Comparison of ENCODE assay signal across 11 cellular contexts in the genomic region with DNA sequence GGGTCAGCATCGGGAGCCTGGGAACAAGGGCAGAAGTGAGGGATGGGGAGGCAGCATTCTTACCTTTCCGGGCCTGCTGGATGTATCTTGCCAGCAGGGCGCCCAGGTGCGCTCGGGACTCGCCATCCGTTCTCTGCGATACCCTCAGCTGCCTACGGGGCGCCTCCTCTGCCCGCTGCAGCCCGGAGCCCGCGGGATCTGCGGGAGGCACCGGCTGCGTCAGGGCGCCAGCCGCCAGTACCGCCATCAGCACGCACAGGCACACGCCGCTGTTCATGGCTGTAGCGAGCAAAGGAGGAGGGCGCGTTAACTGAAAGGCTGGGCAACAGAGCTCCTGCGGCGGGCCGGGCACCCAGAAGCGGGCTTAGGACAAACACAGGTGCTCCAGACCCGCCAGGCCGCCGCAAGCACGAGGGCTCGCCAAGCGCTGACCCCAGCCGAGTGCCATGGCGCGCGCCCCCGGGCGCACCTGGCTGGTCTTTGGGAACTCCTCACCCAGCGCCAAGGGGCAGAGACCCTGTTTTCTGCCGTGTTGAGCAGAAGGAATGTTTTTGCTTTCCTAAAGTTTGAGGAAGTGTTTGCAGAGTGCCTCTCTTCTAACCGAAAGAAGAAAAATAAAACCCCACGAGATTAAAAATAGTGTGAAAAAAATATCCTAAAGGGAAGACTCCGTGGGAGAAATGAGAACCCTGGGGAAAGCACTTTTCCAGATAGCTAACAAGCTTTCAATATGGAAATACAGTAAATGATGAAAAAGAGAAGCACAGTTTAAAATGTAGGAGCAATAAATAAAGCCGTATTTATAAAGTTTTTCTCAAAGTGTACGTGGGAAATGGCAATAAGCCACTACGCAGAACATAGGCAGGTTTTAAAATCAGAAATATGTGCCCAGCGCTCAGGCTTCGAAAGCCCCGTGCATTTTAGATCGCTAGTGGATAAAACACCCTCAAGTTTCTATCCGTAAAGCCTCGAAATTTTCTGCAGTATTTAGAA. TPM values are rescaled to one million over a fixed set of nuclear protein-coding genes. Genes with fewer than 3 reads are reported as not detected.
A peak's percentile ranks its signal among the peaks of the same experiment; 100 is the strongest.
DNase-seq lines count a peak whose midpoint lies in the region; ATAC-seq and TF ChIP-seq lines count a peak whose summit lies in the region.
"Had no signal": no experiment of that assay in that cellular context is flagged by ENCODE, and none has a peak within 500 bp of the region (broad histone marks: within the 10 kb centered on the region; RNA-seq: fewer than 3 reads in every experiment).

No MANE protein-coding gene starts in this region.

- no TSS peak for BruUV-seq in MCF 10A (replicated peaks; lab: Mats Ljungman, UMichigan)

- H3K4me1 Mint-ChIP-seq in MCF 10A (ENCODE audit: insufficient read depth, unreplicated experiment): no peaks in the 10 kb centered on the region

- H3K27me3 ChIP-seq in breast epithelium (peaks cover 7 to 36% of the 10 kb centered on the region in 2 donors), stomach (peaks cover 25 to 96% (median 41%) of the 10 kb centered on the region in 3 donors)

- H3K4me3 Mint-ChIP-seq in MCF 10A (ENCODE audit: unreplicated experiment): no peak overlapping the region

- intact Hi-C loops in breast epithelium (cut with DNase I; ENCODE audit: low total_unique reads): no loop called here
- intact Hi-C loops in MCF 10A (cut with micrococcal nuclease): no loop called here
- intact Hi-C loops in stomach (cut with DNase I; ENCODE audit: low total_unique reads): no loop called here

- H3K36me3 Mint-ChIP-seq in MCF 10A (ENCODE audit: insufficient read depth, unreplicated experiment): no peaks in the 10 kb centered on the region
- H3K36me3 Mint-ChIP-seq: CD8-positive, alpha-beta memory T cell had no signal

- 10 to 20% (median 12%) methylated on average over 35 to 56 of the region's 56 CpGs for whole genome bisulfite sequencing in stomach, 5 donors

- CTCF ChIA-PET in MCF 10A (lab: Yijun Ruan, JAX): interaction anchor here (0.6 to 1.8 kb wide), 2 partner anchors 180 to 234 kb away, joined by 3 to 8 read pairs; no protein-coding TSS in a partner anchor

- DNase-seq in breast epithelium (ENCODE audit: low spot score in 2 of 2): no peak
- no peak for DNase-seq in MCF 10A (ENCODE audit: unreplicated experiment)
- peak; percentile 38 for DNase-seq in activated T-cell treated with anti-CD3 and anti-CD28 coated beads, Interleukin-2, amount 50 U/mL, for 1 hour
- peak; percentile 68 for DNase-seq in iPS-NIHi11 (ENCODE audit: low spot score)
- no peak for DNase-seq in stomach
- DNase-seq: amniotic stem cell had no signal

- no peak overlapping the region for H3K27ac Mint-ChIP-seq in MCF 10A (ENCODE audit: low read depth, unreplicated experiment)
- H3K27ac Mint-ChIP-seq: CD8-positive, alpha-beta memory T cell had no signal

- TF ChIP-seq POLR2A in breast epithelium (IDR thresholded peaks at IDR 0.05): no peak
- no peak for TF ChIP-seq POLR2A in stomach (IDR thresholded peaks at IDR 0.05)

- H3K27ac ChIP-seq in breast epithelium (no peak overlapping the region), stomach (no peak overlapping the region)

- H3K4me1 ChIP-seq in breast epithelium: no peaks in the 10 kb centered on the region
- H3K4me1 ChIP-seq in stomach: peaks cover 5 to 30% (median 21%) of the 10 kb centered on the region in 4 donors

- H3K4me3 ChIP-seq in breast epithelium: peak overlapping the region; percentile 5 to 44 (median 18)
- peak overlapping the region; percentile 14 to 38 (median 30) for H3K4me3 ChIP-seq in stomach

- TF ChIP-seq EP300 in stomach (IDR thresholded peaks at IDR 0.05): no peak

- ATAC-seq in GM21526 (IDR thresholded peaks at IDR 0.05; ENCODE audit: low FRiP score, unreplicated experiment) (no peak), HG02678 (IDR thresholded peaks at IDR 0.05; ENCODE audit: unreplicated experiment) (no peak), GM18870 (IDR thresholded peaks at IDR 0.05; ENCODE audit: unreplicated experiment) (no peak)

- peaks cover 3% of the 10 kb centered on the region for H3K27me3 Mint-ChIP-seq in MCF 10A (ENCODE audit: insufficient read depth, unreplicated experiment)

- no peaks in the 10 kb centered on the region for H3K36me3 ChIP-seq in breast epithelium
- no peaks in the 10 kb centered on the region for H3K36me3 ChIP-seq in stomach

- TF ChIP-seq CTCF in breast epithelium (IDR thresholded peaks at IDR 0.05) (peak in 1 of 3 donors; percentile 10), MCF 10A (IDR thresholded peaks at IDR 0.05; ENCODE audit: unreplicated experiment) (no peak), stomach (IDR thresholded peaks at IDR 0.05) (no peak)

- no peaks in the 10 kb centered on the region for H3K9me3 Mint-ChIP-seq in MCF 10A (ENCODE audit: unreplicated experiment)
- H3K9me3 Mint-ChIP-seq: CD8-positive, alpha-beta memory T cell had no signal

- POLR2A ChIA-PET in MCF 10A (lab: Yijun Ruan, JAX): interaction anchor here (1.2 kb wide), 1 partner anchor 82 kb away, joined by 3 read pairs; no protein-coding TSS in a partner anchor

- H3K9me3 ChIP-seq in breast epithelium (no peaks in the 10 kb centered on the region), stomach (peaks cover 0 to 13% (median 0%) of the 10 kb centered on the region in 4 donors)

RNA-seq across cellular contexts. Expression of a gene that starts 2.3 kb away (rescaled TPM):
- total RNA-seq in breast epithelium (not detected), MCF 10A (2022) (not detected in 2 replicates), stomach (10 to 100 TPM in 1 of 5 donors, 1 to 10 TPM in 1, not detected in 3; 1.5 to 68.3 TPM)
- under 1 TPM in 1 of 3 donors, not detected in 2; 0.87 TPM for polyA plus RNA-seq in stomach
- total RNA-seq: CD8-positive, alpha-beta memory T cell; left cardiac atrium had no signal
- polyA plus RNA-seq: CD8-positive, alpha-beta memory T cell had no signal

Comparison
In these comparisons a context has a peak if more than half of its experiments do, and no peak if none do; other contexts are left out.
1. DNase-seq: peak in activated T-cell treated with anti-CD3 and anti-CD28 coated beads, Interleukin-2, amount 50 U/mL, for 1 hour (single experiment) and iPS-NIHi11 (single experiment); none in breast epithelium (0 of 2), MCF 10A (single experiment) and stomach (single experiment).